17 cellular contexts compared by ENCODE assay signal in genomic region chr5:134502259-134502658, GRCh38. TPM values are rescaled to one million over a fixed set of nuclear protein-coding genes. Genes with fewer than 3 reads are reported as not detected.
DNase-seq lines count a peak whose midpoint lies in the region; ATAC-seq and TF ChIP-seq lines count a peak whose summit lies in the region.
"Had no signal": no experiment of that assay in that cellular context is flagged by ENCODE, and none has a peak within 500 bp of the region (broad histone marks: within the 10 kb centered on the region; RNA-seq: fewer than 3 reads in every experiment).

No MANE protein-coding gene starts in this region.

- peak overlapping the region; percentile 97 to 99 for H3K27ac Mint-ChIP-seq in natural killer cell treated with Interleukin-12 subunit alpha and Interleukin-12 subunit beta and Interleukin-15 and Interleukin-18, amount 100 ng/mL, for 72 hours
- H3K27ac Mint-ChIP-seq in natural killer cell (peak overlapping the region in 1 of 2 donors; percentile 38), chondrocyte (ENCODE audit: unreplicated experiment) (peak overlapping the region; percentile 22)
- peak overlapping the region; percentile 57 for H3K27ac Mint-ChIP-seq in stimulated activated naive B cell treated with anti-CD40 and anti-IgM and Interleukin-4, amounts not matched to agents 10 μg/mL and 1 μg/mL and 100 μg/mL, for 72 hours
- H3K27ac Mint-ChIP-seq: neural progenitor cell had no signal

- TF ChIP-seq CTCF in natural killer cell (IDR thresholded peaks at IDR 0.05) (no peak), chondrocyte (IDR thresholded peaks at IDR 0.05) (no peak)

- no peak for ATAC-seq in natural killer cell treated with Interleukin-12 subunit alpha and Interleukin-12 subunit beta and Interleukin-15 and Interleukin-18, amount 100 ng/mL, for 72 hours
- ATAC-seq in natural killer cell (no peak), sciatic nerve (no peak), HG03039 (IDR thresholded peaks at IDR 0.05; ENCODE audit: unreplicated experiment) (no peak)
- no peak for ATAC-seq in stimulated activated naive B cell treated with anti-CD40 and anti-IgM and Interleukin-4, amounts not matched to agents 10 μg/mL and 1 μg/mL and 100 μg/mL, for 72 hours (replicated peaks)
- ATAC-seq: right cardiac atrium had no signal

- DNase-seq in natural killer cell treated with Interleukin-12 subunit alpha and Interleukin-12 subunit beta and Interleukin-15 and Interleukin-18, amount 100 ng/mL, for 72 hours (ENCODE audit: low spot score): no peak
- DNase-seq in natural killer cell (no peak), NCI-H526 (lab: John Stamatoyannopoulos, UW) (peak; percentile 62 to 83), chondrocyte (ENCODE audit: low spot score) (no peak), sciatic nerve (ENCODE audit: low spot score) (no peak), NOMO-1 treated with DMSO at 0.1 percent for 48 hours (lab: John Stamatoyannopoulos, UW; ENCODE audit: unreplicated experiment) (no peak)
- DNase-seq in stimulated activated naive B cell treated with anti-CD40 and anti-IgM and Interleukin-4, amounts not matched to agents 10 μg/mL and 1 μg/mL and 100 μg/mL, for 72 hours: no peak
- DNase-seq: anterior cingulate cortex; immature natural killer cell; Kasumi-1; NCI-H1436 treated with DMSO at 0.1 percent for 48 hours; NCI-H446; stimulated activated CD4-positive, alpha-beta T cell treated with anti-CD3 and anti-CD28 coated beads, Interleukin-1b, Interleukin-23, amount 100 ng/mL, for 48 hours had no signal

- H3K4me3 Mint-ChIP-seq in natural killer cell treated with Interleukin-12 subunit alpha and Interleukin-12 subunit beta and Interleukin-15 and Interleukin-18, amount 100 ng/mL, for 72 hours: no peak overlapping the region
- H3K4me3 Mint-ChIP-seq in natural killer cell (no peak overlapping the region), chondrocyte (ENCODE audit: unreplicated experiment) (no peak overlapping the region)
- no peak overlapping the region for H3K4me3 Mint-ChIP-seq in stimulated activated naive B cell treated with anti-CD40 and anti-IgM and Interleukin-4, amounts not matched to agents 10 μg/mL and 1 μg/mL and 100 μg/mL, for 72 hours
- H3K4me3 Mint-ChIP-seq: CD14-positive monocyte, immature natural killer cell, neural progenitor cell had no signal

- peaks cover 22 to 23% of the 10 kb centered on the region in 2 donors for H3K4me1 Mint-ChIP-seq in natural killer cell treated with Interleukin-12 subunit alpha and Interleukin-12 subunit beta and Interleukin-15 and Interleukin-18, amount 100 ng/mL, for 72 hours (ENCODE audit: low read depth in 2 of 2)
- H3K4me1 Mint-ChIP-seq in natural killer cell: peaks cover 11 to 14% of the 10 kb centered on the region in 2 donors
- H3K4me1 Mint-ChIP-seq in chondrocyte (ENCODE audit: low read depth): peaks cover 33% of the 10 kb centered on the region
- H3K4me1 Mint-ChIP-seq in stimulated activated naive B cell treated with anti-CD40 and anti-IgM and Interleukin-4, amounts not matched to agents 10 μg/mL and 1 μg/mL and 100 μg/mL, for 72 hours: peaks cover 15 to 20% of the 10 kb centered on the region in 2 donors

- no peaks in the 10 kb centered on the region for H3K9me3 Mint-ChIP-seq in natural killer cell treated with Interleukin-12 subunit alpha and Interleukin-12 subunit beta and Interleukin-15 and Interleukin-18, amount 100 ng/mL, for 72 hours
- no peaks in the 10 kb centered on the region for H3K9me3 Mint-ChIP-seq in natural killer cell
- H3K9me3 Mint-ChIP-seq in chondrocyte (ENCODE audit: low read depth): no peaks in the 10 kb centered on the region
- H3K9me3 Mint-ChIP-seq in stimulated activated naive B cell treated with anti-CD40 and anti-IgM and Interleukin-4, amounts not matched to agents 10 μg/mL and 1 μg/mL and 100 μg/mL, for 72 hours: no peaks in the 10 kb centered on the region
- H3K9me3 Mint-ChIP-seq: CD14-positive monocyte, immature natural killer cell, neural progenitor cell had no signal

- H3K27me3 Mint-ChIP-seq in natural killer cell treated with Interleukin-12 subunit alpha and Interleukin-12 subunit beta and Interleukin-15 and Interleukin-18, amount 100 ng/mL, for 72 hours: no peaks in the 10 kb centered on the region
- H3K27me3 Mint-ChIP-seq in natural killer cell (ENCODE audit: low read depth in 2 of 2) (no peaks in the 10 kb centered on the region), chondrocyte (ENCODE audit: low read depth) (no peaks in the 10 kb centered on the region)
- no peaks in the 10 kb centered on the region for H3K27me3 Mint-ChIP-seq in stimulated activated naive B cell treated with anti-CD40 and anti-IgM and Interleukin-4, amounts not matched to agents 10 μg/mL and 1 μg/mL and 100 μg/mL, for 72 hours

- intact Hi-C loops in natural killer cell (cut with micrococcal nuclease): no loop called here
- intact Hi-C loops in sciatic nerve (cut with DNase I): no loop called here

- no peaks in the 10 kb centered on the region for H3K36me3 Mint-ChIP-seq in natural killer cell treated with Interleukin-12 subunit alpha and Interleukin-12 subunit beta and Interleukin-15 and Interleukin-18, amount 100 ng/mL, for 72 hours
- H3K36me3 Mint-ChIP-seq in natural killer cell (no peaks in the 10 kb centered on the region), chondrocyte (ENCODE audit: low read depth) (no peaks in the 10 kb centered on the region)
- H3K36me3 Mint-ChIP-seq in stimulated activated naive B cell treated with anti-CD40 and anti-IgM and Interleukin-4, amounts not matched to agents 10 μg/mL and 1 μg/mL and 100 μg/mL, for 72 hours: no peaks in the 10 kb centered on the region
- H3K36me3 Mint-ChIP-seq: CD14-positive monocyte, immature natural killer cell, neural progenitor cell had no signal

RNA-seq across cellular contexts. Expression of gene JADE2, which starts 23.2 kb away (rescaled TPM):
- 10 to 100 TPM; 45.2 to 70.8 TPM for total RNA-seq in natural killer cell treated with Interleukin-12 subunit alpha and Interleukin-12 subunit beta and Interleukin-15 and Interleukin-18, amount 100 ng/mL, for 72 hours
- 100 to 1,000 TPM; 130 to 174 (median 173) TPM for total RNA-seq in natural killer cell
- 16.3 to 17.6 TPM (median 16.8 TPM) in 3 replicates for total RNA-seq in chondrocyte
- 55.0 TPM for total RNA-seq in sciatic nerve

Comparison
In these comparisons a context has a peak if more than half of its experiments do, and no peak if none do; other contexts are left out.
1. DNase-seq: peak in NCI-H526 (2 of 2); none in natural killer cell treated with Interleukin-12 subunit alpha and Interleukin-12 subunit beta and Interleukin-15 and Interleukin-18, amount 100 ng/mL, for 72 hours (single experiment), natural killer cell (single experiment), chondrocyte (single experiment), stimulated activated naive B cell treated with anti-CD40 and anti-IgM and Interleukin-4, amounts not matched to agents 10 μg/mL and 1 μg/mL and 100 μg/mL, for 72 hours (single experiment), sciatic nerve (single experiment) and NOMO-1 treated with DMSO at 0.1 percent for 48 hours (single experiment).